11 cellular contexts compared by ENCODE assay signal in genomic region chr15:85414037-85414436, GRCh38. TPM values are rescaled to one million over a fixed set of nuclear protein-coding genes. Genes with fewer than 3 reads are reported as not detected.
A peak's percentile ranks its signal among the peaks of the same experiment; 100 is the strongest.
DNase-seq lines count a peak whose midpoint lies in the region; ATAC-seq and TF ChIP-seq lines count a peak whose summit lies in the region.
"Had no signal": no experiment of that assay in that cellular context is flagged by ENCODE, and none has a peak within 500 bp of the region (broad histone marks: within the 10 kb centered on the region; RNA-seq: fewer than 3 reads in every experiment).

No MANE protein-coding gene starts in this region.

- H3K4me2 ChIP-seq in GM23248 (ENCODE audit: unreplicated experiment), result peak overlapping the region; percentile 87

- H3K27me3 ChIP-seq in ACC112 (ENCODE audit: insufficient read depth, low read length), result no peaks in the 10 kb centered on the region
- H3K27me3 ChIP-seq in GM23248 (replicated peaks; ENCODE audit: insufficient read depth), result no peaks in the 10 kb centered on the region
- no peaks in the 10 kb centered on the region for H3K27me3 ChIP-seq in mucosa of rectum (ENCODE audit: control insufficient read depth in 2 of 2, insufficient read depth in 2 of 2, low read length in 2 of 2)

- POLR2A ChIA-PET in activated naive CD8-positive, alpha-beta T cell treated with anti-CD3 and anti-CD28 coated beads, Interleukin-2, amount 10 ng/mL, durations not matched to agents 7 days and 5 days (lab: Charles Lee), result interaction anchor here (0.8 to 4.5 kb wide), 8 partner anchors 9 to 121 kb away, joined by 3 to 28 read pairs (median 4); partner anchors contain the start of gene AKAP13

- H3F3A ChIP-seq in GM23248 (ENCODE audit: insufficient read depth), result peaks cover 14% of the 10 kb centered on the region

- no peak for TF ChIP-seq POLR2A in erythroblast (IDR thresholded peaks at IDR 0.05; ENCODE audit: low read length)

- H3K27ac Mint-ChIP-seq in activated naive CD8-positive, alpha-beta T cell treated with anti-CD3 and anti-CD28 coated beads, Interleukin-2, amount 10 ng/mL, durations not matched to agents 7 days and 5 days, result peak overlapping the region; percentile 56

- peak overlapping the region; percentile 66; the same call in 1 of the 2 replicates for H3K4me3 ChIP-seq in ACC112 (ENCODE audit: low read depth, low read length)
- no peak overlapping the region for H3K4me3 ChIP-seq in GM23248
- no peak overlapping the region for H3K4me3 ChIP-seq in mucosa of rectum (ENCODE audit: low read length in 2 of 2)

- WGBS in GM23248 (ENCODE audit: low coverage in 1 of 2, low lambda C conversion rate in 2 of 2, missing lambda C conversion rate in 2 of 2), 2 experiments, result 78 to 85% methylated on average over 4 of the region's 4 CpGs

- H3K36me3 Mint-ChIP-seq in activated naive CD8-positive, alpha-beta T cell treated with anti-CD3 and anti-CD28 coated beads, Interleukin-2, amount 10 ng/mL, durations not matched to agents 7 days and 5 days, result peaks cover 14% of the 10 kb centered on the region

- H3K9me3 ChIP-seq in GM23248 (ENCODE audit: low read depth) (no peaks in the 10 kb centered on the region), mucosa of rectum (ENCODE audit: control insufficient read depth in 2 of 2, low read length in 2 of 2) (no peaks in the 10 kb centered on the region)

- H3K4me1 ChIP-seq in ACC112 (ENCODE audit: control insufficient read depth, insufficient read depth, low read length, unreplicated experiment), result peaks cover 55% of the 10 kb centered on the region
- H3K4me1 ChIP-seq in GM23248 (ENCODE audit: insufficient read depth), result peaks cover 58% of the 10 kb centered on the region
- H3K4me1 ChIP-seq in mucosa of rectum (ENCODE audit: control insufficient read depth in 2 of 2, insufficient read depth in 2 of 2, low read length in 2 of 2), result peaks cover 5 to 10% of the 10 kb centered on the region in 2 donors

- H3K79me2 ChIP-seq in ACC112 (ENCODE audit: control insufficient read depth, insufficient read depth, low read length, unreplicated experiment) (peaks cover 82% of the 10 kb centered on the region), GM23248 (ENCODE audit: insufficient read depth) (peaks cover 100% of the 10 kb centered on the region)

- H3K36me3 ChIP-seq in ACC112 (ENCODE audit: insufficient read depth, low read length), result no peaks in the 10 kb centered on the region
- H3K36me3 ChIP-seq in GM23248 (ENCODE audit: low read depth), result no peaks in the 10 kb centered on the region
- H3K36me3 ChIP-seq in mucosa of rectum (ENCODE audit: control insufficient read depth in 2 of 2, insufficient read depth in 2 of 2, low read length in 2 of 2), result no peaks in the 10 kb centered on the region

- no peaks in the 10 kb centered on the region for H3K9me2 ChIP-seq in GM23248 (ENCODE audit: insufficient read depth)

- H4K20me1 ChIP-seq in GM23248 (ENCODE audit: insufficient read depth), result no peaks in the 10 kb centered on the region

- peak overlapping the region; percentile 58 for H3K4me3 Mint-ChIP-seq in activated naive CD8-positive, alpha-beta T cell treated with anti-CD3 and anti-CD28 coated beads, Interleukin-2, amount 10 ng/mL, durations not matched to agents 7 days and 5 days
- H3K4me3 Mint-ChIP-seq: H9 had no signal

- no peak for DNase-seq in GM23248
- DNase-seq in activated naive CD8-positive, alpha-beta T cell treated with anti-CD3 and anti-CD28 coated beads, Interleukin-2, amount 10 ng/mL, durations not matched to agents 7 days and 5 days, result no peak
- DNase-seq in SHP77 (lab: John Stamatoyannopoulos, UW), result no peak
- no peak for DNase-seq in ecto neural progenitor cell (ENCODE audit: low spot score)
- no peak for DNase-seq in erythroblast (lab: John Stamatoyannopoulos, UW)
- DNase-seq: DMS 273 treated with DMSO at 0.1 percent for 48 hours, H9, NCI-H2107 had no signal

- in situ Hi-C loops in GM23248 (cut with MboI), result no loop called here

- H2AFZ ChIP-seq in ACC112 (ENCODE audit: low read length, unreplicated experiment) (no peak overlapping the region), GM23248 (no peak overlapping the region)

- peaks cover 43% of the 10 kb centered on the region for H3K4me1 Mint-ChIP-seq in activated naive CD8-positive, alpha-beta T cell treated with anti-CD3 and anti-CD28 coated beads, Interleukin-2, amount 10 ng/mL, durations not matched to agents 7 days and 5 days

- H3K27ac ChIP-seq in ACC112 (ENCODE audit: low read depth, low read length) (peak overlapping the region; percentile 96), GM23248 (peak overlapping the region; percentile 64), mucosa of rectum (ENCODE audit: low read depth in 2 of 2, low read length in 2 of 2) (peak overlapping the region; percentile 17 to 41)

- ATAC-seq in activated naive CD8-positive, alpha-beta T cell treated with anti-CD3 and anti-CD28 coated beads, Interleukin-2, amount 10 ng/mL, durations not matched to agents 7 days and 5 days (ENCODE audit: low read depth), result no peak
- ATAC-seq in HG03159 (IDR thresholded peaks at IDR 0.05; ENCODE audit: unreplicated experiment), result no peak

- no peaks in the 10 kb centered on the region for H3K27me3 Mint-ChIP-seq in activated naive CD8-positive, alpha-beta T cell treated with anti-CD3 and anti-CD28 coated beads, Interleukin-2, amount 10 ng/mL, durations not matched to agents 7 days and 5 days

- no peaks in the 10 kb centered on the region for H3K9me3 Mint-ChIP-seq in activated naive CD8-positive, alpha-beta T cell treated with anti-CD3 and anti-CD28 coated beads, Interleukin-2, amount 10 ng/mL, durations not matched to agents 7 days and 5 days
- H3K9me3 Mint-ChIP-seq: H9 had no signal

- H3K9ac ChIP-seq in GM23248 (peak overlapping the region; percentile 50), mucosa of rectum (ENCODE audit: low read depth in 1 of 2, low read length in 2 of 2) (no peak overlapping the region)

RNA-seq across cellular contexts. Expression of gene AKAP13, which starts 33.6 kb away (rescaled TPM):
- total RNA-seq in GM23248 (2014; rRNA removed; shearing (Covaris generic)), result 27.7 and 45.0 TPM in 2 replicates
- polyA plus RNA-seq in GM23248 (2016; fragmentation: Nextera tagmentation; extraction: Ambion mirVana), result 22.5 and 26.5 TPM in 2 replicates
- 100 to 1,000 TPM; 198 to 220 TPM for total RNA-seq in activated naive CD8-positive, alpha-beta T cell treated with anti-CD3 and anti-CD28 coated beads, Interleukin-2, amount 10 ng/mL, durations not matched to agents 7 days and 5 days

Comparison
In these comparisons a context has a peak if more than half of its experiments do, and no peak if none do; other contexts are left out.
1. H3K27ac ChIP-seq: peak in every context shown above with its lines; median percentile 96 in ACC112; 64 in GM23248; 29 in mucosa of rectum.